19 cellular contexts compared by ENCODE assay signal in genomic region chr10:94205370-94205930, GRCh38.
DNase-seq lines count a peak whose midpoint lies in the region; ATAC-seq, FAIRE-seq and TF ChIP-seq lines count a peak whose summit lies in the region.
"Had no signal": no experiment of that assay in that cellular context is flagged by ENCODE, and none has a peak within 500 bp of the region (broad histone marks: within the 10 kb centered on the region; RNA-seq: fewer than 3 reads in every experiment).

No MANE protein-coding gene starts in this region.

- peak; percentile 1 for DNase-seq in NCI-H1092 (lab: John Stamatoyannopoulos, UW)
- no peak for DNase-seq in NCI-H1092 treated with DMSO at 0.1 percent for 48 hours (lab: John Stamatoyannopoulos, UW)
- DNase-seq in NCI-H2171 (lab: John Stamatoyannopoulos, UW): peak; percentile 43
- no peak for DNase-seq in chondrocyte (ENCODE audit: low spot score)
- peak in 2 of 6 donors; percentile 23 to 30 for DNase-seq in pancreas
- DNase-seq in NCI-H748 (lab: John Stamatoyannopoulos, UW; ENCODE audit: unreplicated experiment): no peak
- DNase-seq in activated CD4-positive, alpha-beta T cell treated with anti-CD3 and anti-CD28 coated beads for 1 hour: no peak
- DNase-seq in hepatic stellate cell (ENCODE audit: low spot score): no peak
- DNase-seq: CD8-positive, alpha-beta T cell; colonic mucosa; glutamatergic neuron; H9; midbrain had no signal

- no peak overlapping the region for H3K4me3 ChIP-seq in pancreas
- H3K4me3 ChIP-seq: colonic mucosa, SK-N-MC, skin epidermis, tibial nerve had no signal

- H3K27ac ChIP-seq in pancreas: no peak overlapping the region
- H3K27ac ChIP-seq: 22Rv1, colonic mucosa, SK-N-MC, skin epidermis, tibial nerve had no signal

- peaks cover 0 to 17% (median 14%) of the 10 kb centered on the region in 3 donors for H3K4me1 ChIP-seq in pancreas
- H3K4me1 ChIP-seq: colonic mucosa had no signal

- H3K9me3 ChIP-seq in pancreas: no peaks in the 10 kb centered on the region
- H3K9me3 ChIP-seq: colonic mucosa, tibial nerve had no signal

- ATAC-seq in pancreas: peak; percentile 83 to 89 (median 86)
- ATAC-seq: CD8-positive, alpha-beta T cell had no signal

- peaks cover 51% of the 10 kb centered on the region for H3K4me1 Mint-ChIP-seq in chondrocyte (ENCODE audit: low read depth)

- intact Hi-C loops in pancreas (cut with DNase I): no loop called here

- H3K27ac Mint-ChIP-seq in chondrocyte (ENCODE audit: unreplicated experiment): peak overlapping the region; percentile 29
- H3K27ac Mint-ChIP-seq: CD8-positive, alpha-beta T cell; H9 had no signal

- no peak for TF ChIP-seq CTCF in chondrocyte (IDR thresholded peaks at IDR 0.05)
- TF ChIP-seq CTCF in pancreas (IDR thresholded peaks at IDR 0.05): no peak

- H3K9me3 Mint-ChIP-seq in chondrocyte (ENCODE audit: low read depth): peaks cover 4% of the 10 kb centered on the region
- H3K9me3 Mint-ChIP-seq: CD8-positive, alpha-beta T cell had no signal

- H3K36me3 Mint-ChIP-seq in chondrocyte (ENCODE audit: low read depth): peaks cover 4% of the 10 kb centered on the region
- H3K36me3 Mint-ChIP-seq: CD8-positive, alpha-beta T cell had no signal

- H3K27me3 ChIP-seq in pancreas: no peaks in the 10 kb centered on the region
- H3K27me3 ChIP-seq: colonic mucosa, tibial nerve had no signal

- no peaks in the 10 kb centered on the region for H3K36me3 ChIP-seq in pancreas
- H3K36me3 ChIP-seq: colonic mucosa, tibial nerve had no signal

- no peak overlapping the region for H3K4me3 Mint-ChIP-seq in chondrocyte (ENCODE audit: unreplicated experiment)
- H3K4me3 Mint-ChIP-seq: CD8-positive, alpha-beta T cell; H9 had no signal

- no peak for FAIRE-seq in pancreas (lab: Jason Lieb, UNC)
- FAIRE-seq: GM12891, islet of Langerhans had no signal

- no peaks in the 10 kb centered on the region for H3K27me3 Mint-ChIP-seq in chondrocyte (ENCODE audit: low read depth)

- 37 to 50% methylated on average over 4 of the region's 4 CpGs for WGBS in pancreas, 2 donors

Comparison
In these comparisons a context has a peak if more than half of its experiments do, and no peak if none do; other contexts are left out.
1. DNase-seq: peak in NCI-H1092 (single experiment) and NCI-H2171 (single experiment); none in NCI-H1092 treated with DMSO at 0.1 percent for 48 hours (single experiment), chondrocyte (single experiment), NCI-H748 (single experiment), activated CD4-positive, alpha-beta T cell treated with anti-CD3 and anti-CD28 coated beads for 1 hour (single experiment) and hepatic stellate cell (single experiment).